Comparison of ENCODE assay signal across 8 cellular contexts in genomic region chr2:97112320-97113049, GRCh38. TPM values are rescaled to one million over a fixed set of nuclear protein-coding genes. Genes with fewer than 3 reads are reported as not detected.
DNase-seq lines count a peak whose midpoint lies in the region; ATAC-seq and TF ChIP-seq lines count a peak whose summit lies in the region.
"Not testable (repeated sequence)": the region's sequence is repeated elsewhere in the genome, so short reads cannot be mapped to it uniquely, and the experiment has no call there.

No MANE protein-coding gene starts in this region.

- H3K4me3 Mint-ChIP-seq in T-helper 17 cell: peak overlapping the region; percentile 97
- peak overlapping the region; percentile 83 for H3K4me3 Mint-ChIP-seq in activated naive CD8-positive, alpha-beta T cell treated with anti-CD3 and anti-CD28 coated beads, Interleukin-2, amount 50 U/mL, for 24 hours

- TF ChIP-seq CTCF in fibroblast of villous mesenchyme (IDR thresholded peaks at IDR 0.05; ENCODE audit: insufficient read depth, low read depth, low read length) (peak; percentile 69), mucosa of descending colon (IDR thresholded peaks at IDR 0.05) (peak; percentile 57)

- ATAC-seq in GM19035 (IDR thresholded peaks at IDR 0.05; ENCODE audit: unreplicated experiment) (peak; percentile 57), HG03521 (IDR thresholded peaks at IDR 0.05; ENCODE audit: unreplicated experiment) (peak; percentile 39), T-helper 17 cell (peak; percentile 66), mucosa of descending colon (peak; percentile 95)
- peak; percentile 24 for ATAC-seq in activated naive CD8-positive, alpha-beta T cell treated with anti-CD3 and anti-CD28 coated beads, Interleukin-2, amount 50 U/mL, for 24 hours

- H3K9me3 Mint-ChIP-seq in activated naive CD8-positive, alpha-beta T cell treated with anti-CD3 and anti-CD28 coated beads, Interleukin-2, amount 50 U/mL, for 24 hours: not testable (repeated sequence)

- H3K4me1 Mint-ChIP-seq in T-helper 17 cell; activated naive CD8-positive, alpha-beta T cell treated with anti-CD3 and anti-CD28 coated beads, Interleukin-2, amount 50 U/mL, for 24 hours: not testable (repeated sequence)

- DNase-seq in AG20443 (ENCODE audit: low spot score): peak; percentile 13
- DNase-seq in T-helper 17 cell: peak; percentile 26 to 49 (median 29)
- DNase-seq in activated naive CD8-positive, alpha-beta T cell treated with anti-CD3 and anti-CD28 coated beads, Interleukin-2, amount 50 U/mL, for 24 hours: peak; percentile 50
- peak; percentile 30 for DNase-seq in fibroblast of villous mesenchyme (ENCODE audit: low read depth)
- peak; percentile 74 to 92 (median 78) for DNase-seq in mucosa of descending colon
- DNase-seq in stimulated activated CD4-positive, alpha-beta T cell treated with anti-CD3 and anti-CD28 coated beads, Interleukin-2, amount 100 ng/mL, for 48 hours: peak; percentile 55 to 56

- peaks cover 13% of the 10 kb centered on the region for H3K27me3 Mint-ChIP-seq in T-helper 17 cell
- H3K27me3 Mint-ChIP-seq in activated naive CD8-positive, alpha-beta T cell treated with anti-CD3 and anti-CD28 coated beads, Interleukin-2, amount 50 U/mL, for 24 hours: not testable (repeated sequence)

- peak overlapping the region; percentile 89 for H3K27ac Mint-ChIP-seq in T-helper 17 cell
- peak overlapping the region; percentile 91 for H3K27ac Mint-ChIP-seq in activated naive CD8-positive, alpha-beta T cell treated with anti-CD3 and anti-CD28 coated beads, Interleukin-2, amount 50 U/mL, for 24 hours

- H3K36me3 Mint-ChIP-seq in T-helper 17 cell (ENCODE audit: low read depth); activated naive CD8-positive, alpha-beta T cell treated with anti-CD3 and anti-CD28 coated beads, Interleukin-2, amount 50 U/mL, for 24 hours (ENCODE audit: low read depth): not testable (repeated sequence)

- not testable (repeated sequence) for H3K36me3 ChIP-seq in mucosa of descending colon (ENCODE audit: low read depth)

- H3K9me3 ChIP-seq in T-helper 17 cell (ENCODE audit: control insufficient read depth, low read length, poor library complexity, severe bottlenecking); mucosa of descending colon: not testable (repeated sequence)

- intact Hi-C loops in mucosa of descending colon (cut with DNase I, micrococcal nuclease): not testable (repeated sequence)

- H3K4me1 ChIP-seq in mucosa of descending colon (ENCODE audit: low read depth): not testable (repeated sequence)

- H3K4me3 ChIP-seq in fibroblast of villous mesenchyme (ENCODE audit: low read depth, low read length): peak overlapping the region; percentile 72
- H3K4me3 ChIP-seq in mucosa of descending colon: peak overlapping the region; percentile 30

RNA-seq across cellular contexts. Expression of gene ANKRD36, which starts 0.5 kb away (rescaled TPM):
- total RNA-seq in T-helper 17 cell (10 to 100 TPM; 65.5 to 70.1 TPM), fibroblast of villous mesenchyme (27.7 and 28.9 TPM in 2 replicates), mucosa of descending colon (10 to 100 TPM; 17.1 to 32.1 (median 26.4) TPM)

RNA-seq across cellular contexts. Expression of gene FAHD2B, which starts 17.8 kb away (rescaled TPM):
- 10 to 100 TPM; 16.9 to 21.4 TPM for total RNA-seq in T-helper 17 cell
- 3.0 and 4.5 TPM in 2 replicates for total RNA-seq in fibroblast of villous mesenchyme
- 10 to 100 TPM in 1 of 3 donors, 1 to 10 TPM in 2; 5.3 to 13.4 (median 6.1) TPM for total RNA-seq in mucosa of descending colon

Comparison
In these comparisons a context has a peak if more than half of its experiments do, and no peak if none do; other contexts are left out.
1. Peak in every context shown above with its lines: DNase-seq, ATAC-seq and H3K4me3 ChIP-seq.
2. DNase-seq: peak in every context shown above with its lines; median percentile 78 in mucosa of descending colon; 56 in stimulated activated CD4-positive, alpha-beta T cell treated with anti-CD3 and anti-CD28 coated beads, Interleukin-2, amount 100 ng/mL, for 48 hours; 50 in activated naive CD8-positive, alpha-beta T cell treated with anti-CD3 and anti-CD28 coated beads, Interleukin-2, amount 50 U/mL, for 24 hours; 30 in fibroblast of villous mesenchyme; 29 in T-helper 17 cell; 13 in AG20443.
3. ATAC-seq: peak in every context shown above with its lines; median percentile 95 in mucosa of descending colon; 66 in T-helper 17 cell; 57 in GM19035; 39 in HG03521; 24 in activated naive CD8-positive, alpha-beta T cell treated with anti-CD3 and anti-CD28 coated beads, Interleukin-2, amount 50 U/mL, for 24 hours.